Comparison of ENCODE assay signal across 8 cellular contexts in genomic region chr3:181711325-181712135, GRCh38. TPM values are rescaled to one million over a fixed set of nuclear protein-coding genes. Genes with fewer than 3 reads are reported as not detected.
DNase-seq lines count a peak whose midpoint lies in the region; ATAC-seq and TF ChIP-seq lines count a peak whose summit lies in the region.

Gene SOX2 (plus strand): TSS chr3:181711925. CDS start chr3:181712361, 436 bp downstream.

- H2BK120ac ChIP-seq in IMR-90 (ENCODE audit: low read depth, low read length), result no peak within 1 kb of the TSS

- no peaks in the 10 kb centered on the region for H3K9me2 ChIP-seq in PC-3 (replicated peaks; ENCODE audit: low read length)

- no peak within 1 kb of the TSS for H3K4ac ChIP-seq in IMR-90 (ENCODE audit: low read depth, low read length)

- H3K79me2 ChIP-seq in PC-3 (ENCODE audit: low read length), result no peaks in the 10 kb centered on the region

- CTCF ChIA-PET in IMR-90 (lab: Yijun Ruan, JAX), result interaction anchor here (1.0 kb wide), 1 partner anchor 10 kb away, joined by 3 read pairs; no protein-coding TSS in a partner anchor
- CTCF ChIA-PET in PC-3 (lab: Charles Lee), result interaction anchor here (0.7 kb wide), 1 partner anchor 549 kb away, joined by 3 read pairs; no protein-coding TSS in a partner anchor

- ATAC-seq in IMR-90 (ENCODE audit: low read depth) (peak; percentile 72), PC-3 (peak; percentile 67), left lobe of liver (peak; percentile 83)

- BruUV-seq in IMR-90 (replicated peaks; lab: Mats Ljungman, UMichigan), result no TSS peak
- no TSS peak for BruUV-seq in PC-3 (replicated peaks; lab: Mats Ljungman, UMichigan)

- POLR2A ChIA-PET in IMR-90 (lab: Charles Lee; ENCODE audit: unreplicated experiment), result no interaction called here
- POLR2A ChIA-PET in PC-3 (lab: Charles Lee; ENCODE audit: unreplicated experiment), result interaction anchor here (0.6 kb wide), 1 partner anchor 502 kb away, joined by 14 read pairs; no protein-coding TSS in a partner anchor

- H2AFZ ChIP-seq in IMR-90 (replicated peaks; ENCODE audit: low read length, poor library complexity) (peak within 1 kb of the TSS; percentile 59), PC-3 (ENCODE audit: low read length) (peak within 1 kb of the TSS; percentile 75)

- TF ChIP-seq CTCF in IMR-90 (conservative IDR thresholded peaks at IDR 0.05; ENCODE audit: low read depth, low read length), result no peak
- TF ChIP-seq CTCF in PC-3 (conservative IDR thresholded peaks at IDR 0.05; ENCODE audit: low read depth, low read length), result no peak
- no peak for TF ChIP-seq CTCF in stomach (IDR thresholded peaks at IDR 0.05)

- no peak within 1 kb of the TSS for H3K27ac Mint-ChIP-seq in dendritic cell treated with granulocyte-macrophage colony-stimulating factor and Interleukin-4, amounts not matched to agents 40 ng/mL and 50 ng/mL, for 4 days

- H3K4me1 ChIP-seq in IMR-90 (ENCODE audit: control insufficient read depth, insufficient read depth, low read length), result no peaks in the 10 kb centered on the region
- H3K4me1 ChIP-seq in PC-3 (ENCODE audit: insufficient read depth, low read length), result peaks cover 9% of the 10 kb centered on the region; the same call in 1 of the 2 replicates
- H3K4me1 ChIP-seq in stomach, result peaks cover 6 to 39% (median 35%) of the 10 kb centered on the region in 4 donors

- in situ Hi-C loops in IMR-90 (cut with MboI; ENCODE audit: low sequenced_read_pairs), result no loop called here

- no peak within 1 kb of the TSS for H3K9ac ChIP-seq in IMR-90 (ENCODE audit: low read depth, low read length)
- H3K9ac ChIP-seq in PC-3 (ENCODE audit: low read length), result no peak within 1 kb of the TSS

- H3K36me3 ChIP-seq in IMR-90 (ENCODE audit: control insufficient read depth, insufficient read depth, low read length) (no peaks in the 10 kb centered on the region), PC-3 (ENCODE audit: low read depth, low read length) (no peaks in the 10 kb centered on the region), stomach (no peaks in the 10 kb centered on the region)

- no peak within 1 kb of the TSS for H2BK15ac ChIP-seq in IMR-90 (ENCODE audit: low read depth, low read length)

- H3K27me3 Mint-ChIP-seq in dendritic cell treated with granulocyte-macrophage colony-stimulating factor and Interleukin-4, amounts not matched to agents 40 ng/mL and 50 ng/mL, for 4 days, result peaks cover 64% of the 10 kb centered on the region

- H3K27me3 ChIP-seq in IMR-90 (ENCODE audit: control insufficient read depth, insufficient read depth, low read length) (peaks cover 45% of the 10 kb centered on the region), PC-3 (ENCODE audit: low read length) (peaks cover 93% of the 10 kb centered on the region), stomach (peaks cover 16 to 100% (median 59%) of the 10 kb centered on the region in 3 donors)

- no peak for TF ChIP-seq EP300 in stomach (IDR thresholded peaks at IDR 0.05)

- H2BK5ac ChIP-seq in IMR-90 (ENCODE audit: low read depth, low read length, poor library complexity, severe bottlenecking), result no peak within 1 kb of the TSS

- H4K8ac ChIP-seq in IMR-90 (ENCODE audit: low read depth in 2 of 2, low read length in 2 of 2), result no peak within 1 kb of the TSS

- H4K20me1 ChIP-seq in IMR-90 (ENCODE audit: insufficient read depth, low read length), result no peaks in the 10 kb centered on the region
- no peaks in the 10 kb centered on the region for H4K20me1 ChIP-seq in PC-3 (ENCODE audit: low read length)

- no peaks in the 10 kb centered on the region for H3K36me3 Mint-ChIP-seq in dendritic cell treated with granulocyte-macrophage colony-stimulating factor and Interleukin-4, amounts not matched to agents 40 ng/mL and 50 ng/mL, for 4 days (ENCODE audit: low read depth)

- no peak within 1 kb of the TSS for H2BK20ac ChIP-seq in IMR-90 (ENCODE audit: low read depth, low read length)

- H4K91ac ChIP-seq in IMR-90 (ENCODE audit: insufficient read depth, low read depth, low read length), result no peak within 1 kb of the TSS

- H3K4me3 Mint-ChIP-seq in dendritic cell treated with granulocyte-macrophage colony-stimulating factor and Interleukin-4, amounts not matched to agents 40 ng/mL and 50 ng/mL, for 4 days, result peak within 1 kb of the TSS; percentile 24

- H3K9me1 ChIP-seq in IMR-90 (ENCODE audit: insufficient read depth, low read length), result no peaks in the 10 kb centered on the region

- peaks cover 21% of the 10 kb centered on the region for H3K4me1 Mint-ChIP-seq in dendritic cell treated with granulocyte-macrophage colony-stimulating factor and Interleukin-4, amounts not matched to agents 40 ng/mL and 50 ng/mL, for 4 days (ENCODE audit: low read depth)

- intact Hi-C loops in IMR-90 (cut with micrococcal nuclease), result no loop called here
- intact Hi-C loops in PC-3 (cut with micrococcal nuclease), result no loop called here
- intact Hi-C loops in dendritic cell treated with granulocyte-macrophage colony-stimulating factor and Interleukin-4, amounts not matched to agents 40 ng/mL and 50 ng/mL, for 4 days (cut with micrococcal nuclease), result no loop called here
- intact Hi-C loops in stomach (cut with DNase I; ENCODE audit: low total_unique reads), result loop anchor here (10.0 kb wide), 1 partner anchor 543 kb away; no protein-coding TSS in a partner anchor

- no peaks in the 10 kb centered on the region for H3K79me1 ChIP-seq in IMR-90 (ENCODE audit: low read depth in 1 of 2, low read length in 2 of 2)

- no peaks in the 10 kb centered on the region for H3K9me3 Mint-ChIP-seq in dendritic cell treated with granulocyte-macrophage colony-stimulating factor and Interleukin-4, amounts not matched to agents 40 ng/mL and 50 ng/mL, for 4 days

- H2AK5ac ChIP-seq in IMR-90 (ENCODE audit: low read depth, low read length), result no peak within 1 kb of the TSS

- H3K4me3 ChIP-seq in IMR-90 (ENCODE audit: insufficient read depth, low read depth, low read length), result peak within 1 kb of the TSS; percentile 15; the same call in 1 of the 2 replicates
- peak within 1 kb of the TSS; percentile 62 for H3K4me3 ChIP-seq in PC-3 (ENCODE audit: low read length)
- peak within 1 kb of the TSS; percentile 51 to 72 (median 56) for H3K4me3 ChIP-seq in stomach

- DNase-seq in GM03348 (ENCODE audit: low spot score), result peak; percentile 79
- DNase-seq in IMR-90, result peak; percentile 4
- DNase-seq in PC-3, result peak; percentile 69
- DNase-seq in left lobe of liver (ENCODE audit: low spot score), result peak; percentile 71
- peak; percentile 92 for DNase-seq in stomach
- DNase-seq in activated effector memory CD4-positive, alpha-beta T cell treated with Interleukin-2 at 50 U/mL for 16 hours, result no peak
- DNase-seq in T-helper 9 cell, result no peak

- no peak within 1 kb of the TSS for H3K27ac ChIP-seq in IMR-90 (ENCODE audit: insufficient read depth, low read length)
- H3K27ac ChIP-seq in PC-3 (ENCODE audit: low read length), result no peak within 1 kb of the TSS
- H3K27ac ChIP-seq in stomach, result peak within 1 kb of the TSS; percentile 78 to 93 (median 87)

- H3F3A ChIP-seq in PC-3 (ENCODE audit: low read length, unreplicated experiment), result no peaks in the 10 kb centered on the region

- TF ChIP-seq POLR2A in IMR-90 (IDR thresholded peaks at IDR 0.05; ENCODE audit: low read depth, low read length), result no peak
- peak in 2 of 4 donors; percentile 56 to 60 for TF ChIP-seq POLR2A in stomach (IDR thresholded peaks at IDR 0.05)

- dilution Hi-C loops in IMR-90 (cut with HindIII; ENCODE audit: low sequenced_read_pairs, unreplicated experiment), result no loop called here

- WGBS in IMR-90 (ENCODE audit: extremely low coverage in 2 of 2, insufficient read length in 1 of 2), 2 experiments, result 0% methylated on average over 2 of the region's 37 CpGs; no CpG with 5 or more reads in 1 of the 2 experiments
- 2 to 3% (median 3%) methylated on average over 25 to 37 of the region's 37 CpGs for WGBS in stomach, 5 donors

- no peak within 1 kb of the TSS for H3K18ac ChIP-seq in IMR-90 (ENCODE audit: low read depth, low read length)

- H3K56ac ChIP-seq in IMR-90 (ENCODE audit: extremely low read depth, insufficient read depth, low read length), result no peak within 1 kb of the TSS

- H2AK9ac ChIP-seq in IMR-90 (replicated peaks; ENCODE audit: low read depth, low read length, poor library complexity), result peak within 1 kb of the TSS; percentile 16

- no peak within 1 kb of the TSS for H3K23ac ChIP-seq in IMR-90 (ENCODE audit: low read depth, low read length)

- peak within 1 kb of the TSS; percentile 73 for H3K4me2 ChIP-seq in IMR-90 (ENCODE audit: low read depth, low read length)
- peak within 1 kb of the TSS; percentile 88 for H3K4me2 ChIP-seq in PC-3 (ENCODE audit: low read length)

- no peak within 1 kb of the TSS for H3K14ac ChIP-seq in IMR-90 (replicated peaks; ENCODE audit: low read depth, low read length)

- H4K5ac ChIP-seq in IMR-90 (ENCODE audit: low read depth, low read length), result no peak within 1 kb of the TSS

- no peaks in the 10 kb centered on the region for H3K9me3 ChIP-seq in IMR-90 (ENCODE audit: control insufficient read depth, insufficient read depth, low read length)
- no peaks in the 10 kb centered on the region for H3K9me3 ChIP-seq in PC-3 (ENCODE audit: low read length)
- H3K9me3 ChIP-seq in stomach, result no peaks in the 10 kb centered on the region

- TF ChIP-seq RAD21 in IMR-90 (IDR thresholded peaks at IDR 0.05; ENCODE audit: low read length), result no peak

TF ChIP-seq in IMR-90, 13 proteins besides CTCF, POLR2A, EP300 and RAD21 (continues in another document):
- TF ChIP-seq CEBPB (IDR thresholded peaks at IDR 0.05; ENCODE audit: low read depth, low read length) (no peak), MAZ (IDR thresholded peaks at IDR 0.05; ENCODE audit: borderline replicate concordance, low read depth, low read length) (no peak), SMC3 (IDR thresholded peaks at IDR 0.05; ENCODE audit: low read depth, low read length) (no peak), RFX5 (IDR thresholded peaks at IDR 0.05; ENCODE audit: low read depth, low read length) (no peak), MAFK (IDR thresholded peaks at IDR 0.05; ENCODE audit: low read depth, low read length) (no peak), NFE2L2 (IDR thresholded peaks at IDR 0.05; ENCODE audit: low read depth, low read length) (no peak)
- TF ChIP-seq, protein P1, sequence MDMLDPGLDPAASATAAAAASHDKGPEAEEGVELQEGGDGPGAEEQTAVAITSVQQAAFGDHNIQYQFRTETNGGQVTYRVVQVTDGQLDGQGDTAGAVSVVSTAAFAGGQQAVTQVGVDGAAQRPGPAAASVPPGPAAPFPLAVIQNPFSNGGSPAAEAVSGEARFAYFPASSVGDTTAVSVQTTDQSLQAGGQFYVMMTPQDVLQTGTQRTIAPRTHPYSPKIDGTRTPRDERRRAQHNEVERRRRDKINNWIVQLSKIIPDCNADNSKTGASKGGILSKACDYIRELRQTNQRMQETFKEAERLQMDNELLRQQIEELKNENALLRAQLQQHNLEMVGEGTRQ (IDR thresholded peaks at IDR 0.05; ENCODE audit: low read depth, low read length), result no peak

RNA-seq across cellular contexts. Expression of gene SOX2, which starts in this region (rescaled TPM):
- total RNA-seq in IMR-90 (2012; rRNA removed) (not detected in 2 replicates), PC-3 (2014; rRNA removed) (not detected in 2 replicates), left lobe of liver (0.23 TPM), stomach (10 to 100 TPM in 2 of 5 donors, 1 to 10 TPM in 2, not detected in 1; 4.1 to 16.5 (median 10.6) TPM)
- polyA plus RNA-seq in IMR-90 (2012; rRNA removed) (not detected in 2 replicates), stomach (10 to 100 TPM in 1 of 3 donors, 1 to 10 TPM in 2; 6.1 to 26.9 (median 8.1) TPM)
- not detected in 2 replicates for polyA plus RNA-seq in IMR-90 (2012; cell fraction: cytosol; rRNA removed)
- 0.06 and 0.08 TPM in 2 replicates for polyA plus RNA-seq in IMR-90 (2012; cell fraction: nucleus; rRNA removed; ENCODE audit: low replicate concordance)

Comparison
In these comparisons a context has a peak if more than half of its experiments do, and no peak if none do; other contexts are left out.
1. Peak in DNase-seq, ATAC-seq, H3K4me3 ChIP-seq and H3K4me2 ChIP-seq in IMR-90; RNA of the gene not detected or under 1 TPM.
2. Peak in DNase-seq, ATAC-seq, H3K4me3 ChIP-seq and H3K4me2 ChIP-seq in PC-3; RNA of the gene not detected or under 1 TPM.
3. Peak in DNase-seq and ATAC-seq in left lobe of liver; RNA of the gene not detected or under 1 TPM.
4. DNase-seq: peak in GM03348 (single experiment) and stomach (single experiment); none in activated effector memory CD4-positive, alpha-beta T cell treated with Interleukin-2 at 50 U/mL for 16 hours (single experiment) and T-helper 9 cell (single experiment).
5. H3K27ac ChIP-seq: peak in stomach (5 of 5); none in IMR-90 (single experiment) and PC-3 (single experiment).
6. Peak in every context shown above with its lines, with median percentiles within 50 percentile points of each other: ATAC-seq and H3K4me3 ChIP-seq.